8 cellular contexts compared by ENCODE assay signal in the genomic region with DNA sequence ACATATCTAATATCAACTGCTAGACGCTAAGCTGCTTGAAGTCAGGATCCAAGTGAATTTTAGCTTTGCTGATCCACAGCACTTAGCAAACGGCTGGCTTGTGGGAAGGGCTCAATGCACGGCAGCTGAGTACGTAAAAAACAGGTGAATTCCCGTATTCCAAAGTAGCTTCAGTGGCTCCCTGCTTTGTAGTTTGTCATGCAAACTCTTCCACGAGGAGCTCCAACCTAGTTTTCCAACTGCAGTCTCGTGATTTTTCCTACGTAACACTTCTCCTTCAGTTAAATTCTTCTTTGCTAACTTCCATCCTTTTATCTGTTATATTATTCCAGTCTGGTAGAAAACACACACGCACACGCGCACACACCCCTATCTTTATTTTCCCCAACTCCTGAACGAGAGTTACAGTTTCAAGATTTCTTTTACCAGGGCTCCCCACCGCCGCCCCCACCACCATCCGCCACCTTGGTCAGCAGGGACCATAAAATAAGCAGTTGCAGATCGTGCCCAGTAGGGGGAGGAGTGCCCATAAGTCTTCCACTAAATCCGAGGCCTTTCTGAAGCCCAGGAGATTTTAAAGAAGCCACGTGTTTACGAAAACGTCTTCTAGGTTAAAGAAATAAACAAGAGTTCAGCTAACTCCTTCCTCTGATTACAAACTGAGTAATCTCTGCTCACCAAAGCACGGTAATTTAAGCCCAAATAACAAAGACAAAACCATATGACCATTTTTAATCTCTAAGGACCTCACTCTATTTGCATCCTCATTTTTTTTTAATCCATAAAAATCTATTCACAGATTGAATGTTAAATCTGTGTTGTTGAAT. TPM values are rescaled to one million over a fixed set of nuclear protein-coding genes. Genes with fewer than 3 reads are reported as not detected.
DNase-seq lines count a peak whose midpoint lies in the region; ATAC-seq and TF ChIP-seq lines count a peak whose summit lies in the region.

No MANE protein-coding gene starts in this region.

- H3K27ac ChIP-seq in DOHH2 (ENCODE audit: low read depth, low read length) (no peak overlapping the region), right cardiac atrium (ENCODE audit: low read length) (no peak overlapping the region)

- no peaks in the 10 kb centered on the region for H3K79me2 ChIP-seq in DOHH2 (ENCODE audit: control insufficient read depth, low read length)

- H3K4me3 ChIP-seq in DOHH2 (ENCODE audit: low read length) (peak overlapping the region; percentile 44), adipocyte (ENCODE audit: low read length) (peak overlapping the region; percentile 77), right cardiac atrium (ENCODE audit: low read length) (peak overlapping the region; percentile 19)

- H3K9me3 ChIP-seq in DOHH2 (ENCODE audit: control insufficient read depth, insufficient read depth, low read length) (no peaks in the 10 kb centered on the region), adipocyte (ENCODE audit: control insufficient read depth, low read length) (peaks cover 10% of the 10 kb centered on the region), right cardiac atrium (ENCODE audit: control insufficient read depth, low read length) (peaks cover 3% of the 10 kb centered on the region)

- no peaks in the 10 kb centered on the region for H3K9me2 ChIP-seq in DOHH2 (replicated peaks; ENCODE audit: control insufficient read depth, low read length)

- WGBS in right cardiac atrium, result 19% methylated on average over 21 of the region's 21 CpGs

- H3F3A ChIP-seq in DOHH2 (ENCODE audit: control insufficient read depth, insufficient read depth), result no peaks in the 10 kb centered on the region

- peak overlapping the region; percentile 58 for H3K4me2 ChIP-seq in DOHH2 (ENCODE audit: low read length)

- no peaks in the 10 kb centered on the region for H4K20me1 ChIP-seq in DOHH2 (ENCODE audit: control insufficient read depth, insufficient read depth, low read depth, low read length)

- DNase-seq in NCI-H524 treated with DMSO at 0.1 percent for 48 hours (lab: John Stamatoyannopoulos, UW) (peak; percentile 27), adipocyte (ENCODE audit: low read depth) (peak; percentile 69), right cardiac atrium (peak; percentile 47 to 76 (median 66)), pulmonary artery endothelial cell (ENCODE audit: low read depth, low spot score) (peak; percentile 52), T1000 (lab: John Stamatoyannopoulos, UW) (no peak)

- H3K36me3 ChIP-seq in DOHH2 (ENCODE audit: control insufficient read depth, low read length) (no peaks in the 10 kb centered on the region), adipocyte (ENCODE audit: control insufficient read depth, insufficient read depth, low read length, severe bottlenecking) (no peaks in the 10 kb centered on the region)

- TF ChIP-seq CTCF in DOHH2 (IDR thresholded peaks at IDR 0.05; ENCODE audit: low read depth, low read length, poor library complexity, severe bottlenecking), result peak; percentile 77

- intact Hi-C loops in right cardiac atrium (cut with DNase I), result loop anchor here (2.0 to 10.0 kb wide), 3 partner anchors 114 to 164 kb away; no protein-coding TSS in a partner anchor

- H3K9ac ChIP-seq in adipocyte (ENCODE audit: low read length), result peak overlapping the region; percentile 81

- H3K4me1 ChIP-seq in DOHH2 (ENCODE audit: control insufficient read depth, low read length) (peaks cover 35% of the 10 kb centered on the region), adipocyte (ENCODE audit: control insufficient read depth, insufficient read depth, low read length) (peaks cover 39% of the 10 kb centered on the region), right cardiac atrium (ENCODE audit: control insufficient read depth, insufficient read depth, low read length) (no peaks in the 10 kb centered on the region)

- peak; percentile 82 for ATAC-seq in GM19395 (IDR thresholded peaks at IDR 0.05; ENCODE audit: unreplicated experiment)
- ATAC-seq in HG03378 (IDR thresholded peaks at IDR 0.05; ENCODE audit: unreplicated experiment), result peak; percentile 56
- peak; percentile 75 to 86 for ATAC-seq in right cardiac atrium

- H3K27me3 ChIP-seq in DOHH2 (ENCODE audit: control insufficient read depth, low read length), result peaks cover 23% of the 10 kb centered on the region
- H3K27me3 ChIP-seq in adipocyte (replicated peaks; ENCODE audit: control insufficient read depth, insufficient read depth, low read length), result no peaks in the 10 kb centered on the region
- no peaks in the 10 kb centered on the region for H3K27me3 ChIP-seq in right cardiac atrium (ENCODE audit: control insufficient read depth, insufficient read depth)

RNA-seq across cellular contexts. Expression of gene TRIO, which starts 34.8 kb away (rescaled TPM):
- total RNA-seq in right cardiac atrium (10 to 100 TPM; 46.6 to 66.0 (median 55.5) TPM), pulmonary artery endothelial cell (144 and 194 TPM in 2 replicates)
- polyA plus RNA-seq in right cardiac atrium, result 31.3 TPM

Comparison
In these comparisons a context has a peak if more than half of its experiments do, and no peak if none do; other contexts are left out.
1. H3K4me3 ChIP-seq: peak in every context shown above with its lines; median percentile 77 in adipocyte; 44 in DOHH2; 19 in right cardiac atrium.